33 cellular contexts compared by ENCODE assay signal in the genomic region with DNA sequence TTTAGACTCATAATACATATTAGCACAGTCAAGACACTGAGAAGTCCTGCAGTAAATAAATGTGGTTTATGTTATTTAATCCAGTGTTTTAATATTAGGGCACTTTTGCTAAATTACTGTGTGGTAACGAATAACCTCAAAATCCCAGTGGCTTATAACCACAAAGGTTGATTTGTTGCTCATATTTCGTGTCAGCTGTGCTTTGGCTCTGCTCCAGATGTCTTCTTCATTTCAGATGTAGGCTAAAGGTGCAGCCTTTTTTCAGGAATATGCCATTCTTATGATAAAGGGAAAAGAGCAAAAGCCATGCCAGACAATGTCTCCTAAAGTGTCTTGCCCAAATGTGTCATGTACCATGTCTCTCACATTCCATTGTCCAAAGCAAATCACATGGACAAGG.
"Had no signal": no experiment of that assay in that cellular context is flagged by ENCODE, and none has a peak within 500 bp of the region (broad histone marks: within the 10 kb centered on the region; RNA-seq: fewer than 3 reads in every experiment).

No MANE protein-coding gene starts in this region.

- DNase-seq: activated B cell treated with CpG ODN at 0.5 μM for 24 hours; activated CD4-positive, alpha-beta memory T cell treated with anti-CD3 and anti-CD28 coated beads, Interleukin-2, amount 10 ng/mL, durations not matched to agents 7 days and 5 days; activated CD4-positive, alpha-beta T cell treated with anti-CD3 and anti-CD28 coated beads for 4 hours; activated CD4-positive, alpha-beta T cell treated with anti-CD3 and anti-CD28 coated beads, Interleukin-2, amount 50 U/mL, for 1 hour; activated CD4-positive, CD25-positive, alpha-beta regulatory T cell treated with anti-CD3 and anti-CD28 coated beads, Interleukin-2, amount 50 U/mL, for 72 hours; activated CD8-positive, alpha-beta memory T cell treated with anti-CD3 and anti-CD28 coated beads for 24 hours; activated CD8-positive, alpha-beta memory T cell treated with anti-CD3 and anti-CD28 coated beads, Interleukin-2, amount 10 ng/mL, durations not matched to agents 7 days and 5 days; activated CD8-positive, alpha-beta memory T cell treated with anti-CD3 and anti-CD28 coated beads, Interleukin-2, amount 50 U/mL, for 48 hours; activated effector memory CD4-positive, alpha-beta T cell treated with Interleukin-2 at 50 U/mL for 16 hours; activated naive CD4-positive, alpha-beta T cell treated with anti-CD3 and anti-CD28 coated beads, Interleukin-2, amount 10 ng/mL, durations not matched to agents 7 days and 5 days; activated naive CD8-positive, alpha-beta T cell treated with anti-CD3 and anti-CD28 coated beads, Interleukin-2, amount 50 U/mL, for 24 hours; activated T-cell treated with anti-CD3 and anti-CD28 coated beads, Interleukin-2, amount 50 U/mL, for 48 hours; anterior cingulate cortex; Kasumi-1; KG1; NCI-H1092 treated with DMSO at 0.1 percent for 48 hours; NCI-H1417; NCI-H146; NCI-H187; NCI-H2081 treated with DMSO at 0.1 percent for 48 hours; NCI-H2227 treated with DMSO at 0.1 percent for 48 hours; NCI-H446; NCI-H510A treated with DMSO at 0.1 percent for 48 hours; NCI-H69; NCI-H82; NK-92 treated with Interleukin-12 subunit alpha and Interleukin-12 subunit beta, amount 100 ng/mL, for 24 hours; PC-3; Peyer's patch; SIG-M5; SW 1271; T-helper 1 cell; T-helper 2 cell; T-helper 9 cell had no signal
